ENCODE assay signal across 22 cellular contexts in the genomic region with DNA sequence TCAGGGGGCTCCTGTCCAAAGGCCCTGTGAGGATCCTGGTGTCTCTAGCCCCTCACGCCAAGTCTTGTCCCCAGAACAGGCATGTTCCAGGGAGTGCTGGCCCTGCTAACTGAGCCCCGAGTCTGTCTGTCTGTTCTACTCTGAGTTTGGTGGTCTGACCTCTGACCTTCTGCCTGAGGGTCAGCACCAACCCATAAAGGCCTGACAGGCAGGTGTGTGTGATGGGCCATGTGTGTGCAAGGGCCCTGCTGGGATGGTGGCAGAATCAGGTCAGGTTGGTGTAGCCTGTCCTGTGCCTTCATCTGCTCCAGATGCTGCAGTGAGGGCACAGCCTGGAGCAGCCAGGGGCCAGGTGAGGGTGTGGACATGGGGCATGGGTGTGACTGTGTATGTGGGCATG. TPM values are rescaled to one million over a fixed set of nuclear protein-coding genes. Genes with fewer than 3 reads are reported as not detected.
DNase-seq lines count a peak whose midpoint lies in the region; ATAC-seq and TF ChIP-seq lines count a peak whose summit lies in the region.
"Had no signal": no experiment of that assay in that cellular context is flagged by ENCODE, and none has a peak within 500 bp of the region (broad histone marks: within the 10 kb centered on the region; RNA-seq: fewer than 3 reads in every experiment).

No MANE protein-coding gene starts in this region.

- peak overlapping the region in 2 of 3 donors; percentile 17 to 70 for H3K27ac Mint-ChIP-seq in CD4-positive, CD25-positive, alpha-beta regulatory T cell
- peak overlapping the region in 5 of 7 donors; percentile 33 to 68 (median 57) for H3K27ac Mint-ChIP-seq in CD4-positive, alpha-beta memory T cell
- peak overlapping the region; percentile 17 for H3K27ac Mint-ChIP-seq in central memory CD8-positive, alpha-beta T cell (ENCODE audit: low read depth)
- H3K27ac Mint-ChIP-seq in neural crest cell (ENCODE audit: unreplicated experiment), result peak overlapping the region; percentile 3
- H3K27ac Mint-ChIP-seq: GM23338, HFFc6 had no signal

- H3K27ac ChIP-seq in CD4-positive, CD25-positive, alpha-beta regulatory T cell (ENCODE audit: insufficient read depth, low read length, poor library complexity, severe bottlenecking), result no peak overlapping the region
- H3K27ac ChIP-seq in CD4-positive, alpha-beta memory T cell (ENCODE audit: low read depth, low read length), result no peak overlapping the region
- H3K27ac ChIP-seq: C4-2B, PC-9 had no signal

- H3K27me3 ChIP-seq in CD4-positive, CD25-positive, alpha-beta regulatory T cell (ENCODE audit: control insufficient read depth, insufficient read depth, low read length), result no peaks in the 10 kb centered on the region
- no peaks in the 10 kb centered on the region for H3K27me3 ChIP-seq in CD4-positive, alpha-beta memory T cell (ENCODE audit: insufficient read depth, low read length)

- H3K36me3 ChIP-seq in CD4-positive, CD25-positive, alpha-beta regulatory T cell (ENCODE audit: control insufficient read depth, insufficient read depth, low read length), result no peaks in the 10 kb centered on the region
- H3K36me3 ChIP-seq in CD4-positive, alpha-beta memory T cell (ENCODE audit: insufficient read depth, low read length), result no peaks in the 10 kb centered on the region
- H3K36me3 ChIP-seq: HAP-1 had no signal

- H3K4me3 ChIP-seq in CD4-positive, CD25-positive, alpha-beta regulatory T cell (ENCODE audit: low read depth, low read length), result no peak overlapping the region
- no peak overlapping the region for H3K4me3 ChIP-seq in CD4-positive, alpha-beta memory T cell (ENCODE audit: low read length in 2 of 2)
- H3K4me3 ChIP-seq: GM23338, HAP-1, K562, PC-9 had no signal

- CTCF ChIA-PET in CD4-positive, alpha-beta memory T cell (lab: Charles Lee; ENCODE audit: partially characterized antibody), result no interaction called here

- no peaks in the 10 kb centered on the region for H3K27me3 Mint-ChIP-seq in CD4-positive, CD25-positive, alpha-beta regulatory T cell
- H3K27me3 Mint-ChIP-seq in CD4-positive, alpha-beta memory T cell, result no peaks in the 10 kb centered on the region
- H3K27me3 Mint-ChIP-seq in central memory CD8-positive, alpha-beta T cell, result no peaks in the 10 kb centered on the region
- no peaks in the 10 kb centered on the region for H3K27me3 Mint-ChIP-seq in neural crest cell (ENCODE audit: low read depth)

- no peak overlapping the region for H3K4me3 Mint-ChIP-seq in CD4-positive, CD25-positive, alpha-beta regulatory T cell
- peak overlapping the region in 1 of 8 donors; percentile 27 for H3K4me3 Mint-ChIP-seq in CD4-positive, alpha-beta memory T cell
- H3K4me3 Mint-ChIP-seq in central memory CD8-positive, alpha-beta T cell, result no peak overlapping the region
- H3K4me3 Mint-ChIP-seq in neural crest cell, result no peak overlapping the region
- H3K4me3 Mint-ChIP-seq: GM23338, HFFc6 had no signal

- H3K9me3 Mint-ChIP-seq in CD4-positive, CD25-positive, alpha-beta regulatory T cell, result peaks cover 0 to 6% (median 3%) of the 10 kb centered on the region in 7 donors
- peaks cover 0 to 17% (median 4%) of the 10 kb centered on the region in 8 donors for H3K9me3 Mint-ChIP-seq in CD4-positive, alpha-beta memory T cell
- H3K9me3 Mint-ChIP-seq in central memory CD8-positive, alpha-beta T cell, result no peaks in the 10 kb centered on the region
- peaks cover 8% of the 10 kb centered on the region for H3K9me3 Mint-ChIP-seq in neural crest cell

- DNase-seq in CD4-positive, CD25-positive, alpha-beta regulatory T cell, result no peak
- no peak for DNase-seq in CD4-positive, alpha-beta memory T cell
- DNase-seq in central memory CD8-positive, alpha-beta T cell (ENCODE audit: low spot score in 2 of 2), result no peak
- DNase-seq in neural crest cell (ENCODE audit: low read depth, low spot score), result no peak
- no peak for DNase-seq in NCI-H1436 (lab: John Stamatoyannopoulos, UW)
- DNase-seq: HFFc6, Kasumi-1, NCI-H1092 treated with DMSO at 0.1 percent for 48 hours, NCI-H1436 treated with DMSO at 0.1 percent for 48 hours, NCI-H2029, NCI-H446, NCI-H524 treated with DMSO at 0.1 percent for 48 hours, NCI-H82, PC-9, RPMI8226, SHP77 had no signal

- intact Hi-C loops in CD4-positive, alpha-beta memory T cell (cut with micrococcal nuclease), result no loop called here

- peaks cover 0 to 37% (median 9%) of the 10 kb centered on the region in 4 donors for H3K4me1 Mint-ChIP-seq in CD4-positive, CD25-positive, alpha-beta regulatory T cell
- peaks cover 17 to 30% (median 22%) of the 10 kb centered on the region in 4 donors for H3K4me1 Mint-ChIP-seq in CD4-positive, alpha-beta memory T cell
- H3K4me1 Mint-ChIP-seq in central memory CD8-positive, alpha-beta T cell, result peaks cover 7% of the 10 kb centered on the region
- peaks cover 12% of the 10 kb centered on the region for H3K4me1 Mint-ChIP-seq in neural crest cell

- H3K9me3 ChIP-seq in CD4-positive, CD25-positive, alpha-beta regulatory T cell (ENCODE audit: control insufficient read depth in 2 of 2, low read length in 2 of 2), result peaks cover 5 to 11% of the 10 kb centered on the region in 2 experiments
- peaks cover 0 to 2% of the 10 kb centered on the region in 2 donors for H3K9me3 ChIP-seq in CD4-positive, alpha-beta memory T cell (ENCODE audit: control insufficient read depth in 1 of 2, low read length in 2 of 2)
- H3K9me3 ChIP-seq: HAP-1 had no signal

- no peaks in the 10 kb centered on the region for H3K4me1 ChIP-seq in CD4-positive, CD25-positive, alpha-beta regulatory T cell (ENCODE audit: control insufficient read depth, insufficient read depth, low read length, poor library complexity, severe bottlenecking)
- H3K4me1 ChIP-seq in CD4-positive, alpha-beta memory T cell (ENCODE audit: insufficient read depth, low read length), result peaks cover 6% of the 10 kb centered on the region
- H3K4me1 ChIP-seq: HAP-1 had no signal

- H3K36me3 Mint-ChIP-seq in CD4-positive, CD25-positive, alpha-beta regulatory T cell, result peaks cover 10% of the 10 kb centered on the region
- peaks cover 8 to 14% of the 10 kb centered on the region in 2 donors for H3K36me3 Mint-ChIP-seq in CD4-positive, alpha-beta memory T cell
- peaks cover 3% of the 10 kb centered on the region for H3K36me3 Mint-ChIP-seq in central memory CD8-positive, alpha-beta T cell (ENCODE audit: insufficient read depth)
- H3K36me3 Mint-ChIP-seq in neural crest cell (ENCODE audit: low read depth), result peaks cover 9% of the 10 kb centered on the region

- POLR2A ChIA-PET in CD4-positive, alpha-beta memory T cell (lab: Charles Lee; ENCODE audit: partially characterized antibody), result no interaction called here

- no peak for TF ChIP-seq CTCF in neural crest cell (conservative IDR thresholded peaks at IDR 0.05)

- no peak for ATAC-seq in CD4-positive, CD25-positive, alpha-beta regulatory T cell (ENCODE audit: low read depth in 2 of 2)
- ATAC-seq in central memory CD8-positive, alpha-beta T cell (replicated peaks; ENCODE audit: extremely low read depth, poor library complexity, severe bottlenecking), result no peak
- ATAC-seq in GM21717 (IDR thresholded peaks at IDR 0.05; ENCODE audit: unreplicated experiment), result no peak
- ATAC-seq in HG03045 (IDR thresholded peaks at IDR 0.05; ENCODE audit: unreplicated experiment), result no peak
- ATAC-seq: GM23338 had no signal

RNA-seq across cellular contexts. Expression of gene PHF2, which starts 46.3 kb away (rescaled TPM):
- total RNA-seq in CD4-positive, CD25-positive, alpha-beta regulatory T cell, result 29.4 TPM
- polyA plus RNA-seq in CD4-positive, CD25-positive, alpha-beta regulatory T cell, result 1 to 10 TPM in 2 of 4 donors, under 1 TPM in 2; 0.37 to 1.3 (median 0.94) TPM
- total RNA-seq in CD4-positive, alpha-beta memory T cell, result 10 to 100 TPM; 39.2 to 41.2 TPM
- polyA plus RNA-seq in CD4-positive, alpha-beta memory T cell, result 1 to 10 TPM in 1 of 2 donors, under 1 TPM in 1; 0.48 to 2.8 TPM
- 34.4 and 34.7 TPM in 2 replicates for total RNA-seq in neural crest cell

Comparison
In these comparisons a context has a peak if more than half of its experiments do, and no peak if none do; other contexts are left out.
1. H3K27ac Mint-ChIP-seq: peak in every context shown above with its lines; median percentile 57 in CD4-positive, alpha-beta memory T cell; 44 in CD4-positive, CD25-positive, alpha-beta regulatory T cell; 17 in central memory CD8-positive, alpha-beta T cell; 3 in neural crest cell.